Comparison of ENCODE assay signal across 23 cellular contexts in genomic region chr14:36817071-36817930, GRCh38.
A peak's percentile ranks its signal among the peaks of the same experiment; 100 is the strongest.
DNase-seq lines count a peak whose midpoint lies in the region; ATAC-seq and TF ChIP-seq lines count a peak whose summit lies in the region.
"Had no signal": no experiment of that assay in that cellular context is flagged by ENCODE, and none has a peak within 500 bp of the region (broad histone marks: within the 10 kb centered on the region; RNA-seq: fewer than 3 reads in every experiment).

No MANE protein-coding gene starts in this region.

- peak; percentile 34 for DNase-seq in DMS53 (lab: John Stamatoyannopoulos, UW)
- no peak for DNase-seq in DMS53 treated with DMSO at 0.1 percent for 48 hours (lab: John Stamatoyannopoulos, UW; ENCODE audit: unreplicated experiment)
- no peak for DNase-seq in H9
- peak; percentile 84 for DNase-seq in NCI-H69 (lab: John Stamatoyannopoulos, UW)
- no peak for DNase-seq in left lung
- no peak for DNase-seq in OCI-LY7 (ENCODE audit: low spot score)
- DNase-seq in NCI-H146 treated with DMSO at 0.1 percent for 48 hours (lab: John Stamatoyannopoulos, UW; ENCODE audit: unreplicated experiment): no peak
- DNase-seq in GM20000 (ENCODE audit: low spot score): no peak
- DNase-seq: ACHN; Calu3; CD8-positive, alpha-beta memory T cell; DMS153; Kasumi-1; NCI-H1694 treated with DMSO at 0.1 percent for 48 hours; NCI-H774; NK-92 treated with Interleukin-12 subunit alpha and Interleukin-12 subunit beta, amount 100 ng/mL, for 24 hours; SJCRH30; T-helper 1 cell had no signal

- H2BK20ac ChIP-seq in H9 (ENCODE audit: low read depth, low read length, poor library complexity, severe bottlenecking): no peak overlapping the region

- H3K4ac ChIP-seq in H9 (ENCODE audit: low read depth, low read length): no peak overlapping the region

- POLR2A ChIA-PET in OCI-LY7 (lab: Charles Lee): interaction anchor here (0.9 kb wide), 1 partner anchor 28 kb away, joined by 3 read pairs; no protein-coding TSS in a partner anchor

- H3K9me2 ChIP-seq in OCI-LY7 (ENCODE audit: insufficient read depth, low read length): no peaks in the 10 kb centered on the region

- no peak overlapping the region for H2BK5ac ChIP-seq in H9 (ENCODE audit: insufficient read length, low read length)

- H4K91ac ChIP-seq in H9 (ENCODE audit: insufficient read length, low read depth, low read length): no peak overlapping the region

- H4K8ac ChIP-seq in H9 (replicated peaks; ENCODE audit: insufficient read length, low read depth, low read length): no peak overlapping the region

- H3K23ac ChIP-seq in H9 (ENCODE audit: insufficient read length, low read depth, low read length): no peak overlapping the region

- no peak overlapping the region for H2BK120ac ChIP-seq in H9 (ENCODE audit: low read depth, low read length, poor library complexity, severe bottlenecking)

- no peak overlapping the region for H3K56ac ChIP-seq in H9 (ENCODE audit: insufficient read length, low read depth, low read length)

- H3K4me1 ChIP-seq in H9 (ENCODE audit: insufficient read depth, low read length) (no peaks in the 10 kb centered on the region), left lung (no peaks in the 10 kb centered on the region), OCI-LY7 (ENCODE audit: insufficient read depth, low read length, poor library complexity, severe bottlenecking) (no peaks in the 10 kb centered on the region)
- H3K4me1 ChIP-seq: SJCRH30 had no signal

- H3T11ph ChIP-seq in H9 (ENCODE audit: low read length): no peak overlapping the region

- no peaks in the 10 kb centered on the region for H3K27me3 ChIP-seq in H9 (ENCODE audit: insufficient read depth, low read length)
- no peaks in the 10 kb centered on the region for H3K27me3 ChIP-seq in left lung
- H3K27me3 ChIP-seq: SJCRH30 had no signal

- H2BK15ac ChIP-seq in H9 (ENCODE audit: low read depth, low read length): no peak overlapping the region

- H3K9ac ChIP-seq in H9 (ENCODE audit: extremely low read depth, insufficient read length, low read length): no peak overlapping the region
- H3K9ac ChIP-seq: GM23248 had no signal

- H3K79me2 ChIP-seq in H9 (ENCODE audit: insufficient read depth, low read length): no peaks in the 10 kb centered on the region
- no peaks in the 10 kb centered on the region for H3K79me2 ChIP-seq in OCI-LY7 (ENCODE audit: insufficient read depth, low read depth, low read length)

- H3K27ac ChIP-seq in H9 (ENCODE audit: insufficient read length, low read depth, low read length) (no peak overlapping the region), left lung (no peak overlapping the region), OCI-LY7 (ENCODE audit: low read depth, low read length, poor library complexity, severe bottlenecking) (no peak overlapping the region)
- H3K27ac ChIP-seq: 22Rv1, C4-2B, GM23248, SJCRH30 had no signal

- no peaks in the 10 kb centered on the region for H3K9me3 ChIP-seq in H9 (ENCODE audit: control insufficient read depth, low read depth, low read length)
- no peaks in the 10 kb centered on the region for H3K9me3 ChIP-seq in left lung
- H3K9me3 ChIP-seq in OCI-LY7 (ENCODE audit: low read length): no peaks in the 10 kb centered on the region
- H3K9me3 ChIP-seq: HAP-1, SJCRH30 had no signal

- H3K9me3 Mint-ChIP-seq in H9: no peaks in the 10 kb centered on the region

- H3K4me2 ChIP-seq in H9 (ENCODE audit: insufficient read depth, insufficient read length, low read length): no peak overlapping the region
- H3K4me2 ChIP-seq in OCI-LY7 (ENCODE audit: low read length): no peak overlapping the region

- peak; percentile 95 for ATAC-seq in left lung
- ATAC-seq: Panc1 had no signal

- no peak overlapping the region for H3K4me3 Mint-ChIP-seq in H9
- H3K4me3 Mint-ChIP-seq: CD8-positive, alpha-beta memory T cell had no signal

- no peak overlapping the region for H2AK5ac ChIP-seq in H9 (ENCODE audit: insufficient read length, low read length)

- H3K79me1 ChIP-seq in H9 (ENCODE audit: insufficient read depth, low read depth, low read length, poor library complexity, severe bottlenecking): no peaks in the 10 kb centered on the region

- H3K14ac ChIP-seq in H9 (ENCODE audit: insufficient read depth, low read length): no peak overlapping the region

- no peak overlapping the region for H3K18ac ChIP-seq in H9 (ENCODE audit: insufficient read length, low read depth, low read length)

- H3K4me3 ChIP-seq in left lung (no peak overlapping the region), OCI-LY7 (ENCODE audit: low read depth, low read length, poor library complexity, severe bottlenecking) (no peak overlapping the region)
- H3K4me3 ChIP-seq: GM23248, HAP-1, SJCRH30 had no signal

- no TSS peak for BruUV-seq in OCI-LY7 (replicated peaks; lab: Mats Ljungman, UMichigan)

- H4K5ac ChIP-seq in H9 (ENCODE audit: insufficient read length, low read depth, low read length): peak overlapping the region; percentile 22

- WGBS in H9 (ENCODE audit: extremely low coverage, insufficient read length, low lambda C conversion rate): no CpG with 5 or more reads among the region's 9 CpGs

- H3K36me3 Mint-ChIP-seq in H9 (ENCODE audit: insufficient read depth in 1 of 3, low read depth in 3 of 3): no peaks in the 10 kb centered on the region
- H3K36me3 Mint-ChIP-seq: CD8-positive, alpha-beta memory T cell had no signal

- H2BK12ac ChIP-seq in H9 (ENCODE audit: insufficient read length, low read depth, low read length): no peak overlapping the region

- peak overlapping the region in 1 of 3 experiments; percentile 27; a peak in 1 of 7 replicates for H3K27ac Mint-ChIP-seq in H9
- H3K27ac Mint-ChIP-seq: CD8-positive, alpha-beta memory T cell had no signal

- TF ChIP-seq CTCF in H9 (conservative IDR thresholded peaks at IDR 0.05): no peak
- no peak for TF ChIP-seq CTCF in left lung (IDR thresholded peaks at IDR 0.05)
- TF ChIP-seq CTCF in OCI-LY7 (conservative IDR thresholded peaks at IDR 0.05; ENCODE audit: low read length): no peak
- no peak for TF ChIP-seq CTCF in GM20000 (IDR thresholded peaks at IDR 0.05; ENCODE audit: extremely low read depth, missing control alignments)

- H2AFZ ChIP-seq in H9 (ENCODE audit: low read length) (no peak overlapping the region), OCI-LY7 (ENCODE audit: low read length) (no peak overlapping the region)
- H2AFZ ChIP-seq: GM23248 had no signal

- H3K4me1 Mint-ChIP-seq in H9: no peaks in the 10 kb centered on the region
- H3K4me1 Mint-ChIP-seq: CD8-positive, alpha-beta memory T cell had no signal

- H3K36me3 ChIP-seq in left lung (no peaks in the 10 kb centered on the region), OCI-LY7 (ENCODE audit: insufficient read depth, low read length) (no peaks in the 10 kb centered on the region)
- H3K36me3 ChIP-seq: HAP-1, SJCRH30 had no signal

- CTCF ChIA-PET in OCI-LY7 (lab: Charles Lee; ENCODE audit: unreplicated experiment): no interaction called here

- intact Hi-C loops in left lung (cut with DNase I): no loop called here
- intact Hi-C loops in OCI-LY7 (cut with micrococcal nuclease; ENCODE audit: unreplicated experiment): no loop called here

- H4K20me1 ChIP-seq in H9 (ENCODE audit: control insufficient read depth, insufficient read depth, insufficient read length) (peaks cover 2% of the 10 kb centered on the region), OCI-LY7 (ENCODE audit: insufficient read depth, low read length) (no peaks in the 10 kb centered on the region)

- H3K27me3 Mint-ChIP-seq in H9 (ENCODE audit: low read depth): no peaks in the 10 kb centered on the region; the same call in none of the 2 replicates

- no peaks in the 10 kb centered on the region for H3K23me2 ChIP-seq in H9 (ENCODE audit: insufficient read length, low read depth, low read length, poor library complexity, severe bottlenecking)

Comparison
In these comparisons a context has a peak if more than half of its experiments do, and no peak if none do; other contexts are left out.
1. DNase-seq: peak in DMS53 (single experiment) and NCI-H69 (single experiment); none in DMS53 treated with DMSO at 0.1 percent for 48 hours (single experiment), H9 (single experiment), left lung (0 of 2), OCI-LY7 (single experiment), NCI-H146 treated with DMSO at 0.1 percent for 48 hours (single experiment) and GM20000 (single experiment).